ENCODE assay signal across 28 cellular contexts in the genomic region with DNA sequence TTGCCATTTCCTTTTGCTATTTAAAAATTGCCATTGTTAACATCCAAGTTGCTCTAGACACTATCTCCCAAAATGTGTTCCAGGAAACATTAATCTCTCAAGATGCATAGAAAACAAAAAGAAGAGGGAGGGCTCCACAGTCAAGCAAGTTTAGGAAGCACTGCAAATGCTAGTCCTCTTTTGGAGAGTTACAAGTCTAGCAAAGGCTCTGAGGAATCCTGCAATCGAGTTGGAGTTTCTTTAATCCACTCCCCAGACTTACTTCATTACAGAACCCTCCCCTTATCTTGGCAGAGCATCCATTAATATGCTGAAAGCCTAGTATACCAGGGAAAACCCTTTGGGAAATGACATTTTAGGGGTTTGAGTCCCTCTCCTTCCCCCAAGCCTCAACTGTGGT.
DNase-seq lines count a peak whose midpoint lies in the region; ATAC-seq, FAIRE-seq and TF ChIP-seq lines count a peak whose summit lies in the region.
"Had no signal": no experiment of that assay in that cellular context is flagged by ENCODE, and none has a peak within 500 bp of the region (broad histone marks: within the 10 kb centered on the region; RNA-seq: fewer than 3 reads in every experiment).

No MANE protein-coding gene starts in this region.

- H3K9me3 Mint-ChIP-seq in neural crest cell: no peaks in the 10 kb centered on the region
- H3K9me3 Mint-ChIP-seq: CD4-positive, alpha-beta memory T cell; CD8-positive, alpha-beta memory T cell had no signal

- H2BK5ac ChIP-seq in IMR-90 (ENCODE audit: low read depth, low read length, poor library complexity, severe bottlenecking): no peak overlapping the region

- no peaks in the 10 kb centered on the region for H3K27me3 Mint-ChIP-seq in neural crest cell (ENCODE audit: low read depth)
- H3K27me3 Mint-ChIP-seq: CD4-positive, alpha-beta memory T cell had no signal

- no peak for TF ChIP-seq POLR2A in IMR-90 (IDR thresholded peaks at IDR 0.05; ENCODE audit: low read depth, low read length)
- no peak for TF ChIP-seq POLR2A in K562 (conservative IDR thresholded peaks at IDR 0.05)

- TF ChIP-seq CTCF in IMR-90 (conservative IDR thresholded peaks at IDR 0.05; ENCODE audit: low read depth, low read length) (no peak), K562 (IDR thresholded peaks at IDR 0.05 in 2 of 3, conservative IDR thresholded peaks at IDR 0.05 in 1 of 3; ENCODE audit: insufficient read depth in 2 of 3, low read depth in 1 of 3, low read length in 3 of 3) (no peak), neural crest cell (conservative IDR thresholded peaks at IDR 0.05) (no peak), osteoblast (IDR thresholded peaks at IDR 0.05; ENCODE audit: extremely low read depth, low read depth, low read length) (no peak), heart right ventricle (IDR thresholded peaks at IDR 0.05) (no peak)

- H2AK9ac ChIP-seq in IMR-90 (replicated peaks; ENCODE audit: low read depth, low read length, poor library complexity): peak overlapping the region; percentile 42

- H4K5ac ChIP-seq in IMR-90 (ENCODE audit: low read depth, low read length): no peak overlapping the region

- no peaks in the 10 kb centered on the region for H3K36me3 Mint-ChIP-seq in neural crest cell (ENCODE audit: low read depth)
- H3K36me3 Mint-ChIP-seq: CD14-positive monocyte; CD4-positive, alpha-beta memory T cell; CD4-positive, CD25-positive, alpha-beta regulatory T cell; CD8-positive, alpha-beta memory T cell had no signal

- H3K27me3 ChIP-seq in IMR-90 (ENCODE audit: control insufficient read depth, insufficient read depth, low read length) (peaks cover 67% of the 10 kb centered on the region), K562 (ENCODE audit: control insufficient read depth in 2 of 2, insufficient read depth in 2 of 2, low read length in 2 of 2) (peaks cover 2 to 46% of the 10 kb centered on the region in 2 experiments; a peak in 4 of 5 replicates), osteoblast (ENCODE audit: insufficient read depth, low read length) (peaks cover 28% of the 10 kb centered on the region), heart right ventricle (peaks cover 0 to 31% (median 12%) of the 10 kb centered on the region in 7 donors)
- H3K27me3 ChIP-seq: BE2C, BLaER1 had no signal

- no peak overlapping the region for H3K9ac ChIP-seq in IMR-90 (ENCODE audit: low read depth, low read length)
- no peak overlapping the region for H3K9ac ChIP-seq in K562 (ENCODE audit: insufficient read depth in 1 of 2, low read depth in 2 of 2, low read length in 2 of 2)
- H3K9ac ChIP-seq: BLaER1 had no signal

- no peak overlapping the region for H3K18ac ChIP-seq in IMR-90 (ENCODE audit: low read depth, low read length)

- no peak for ATAC-seq in IMR-90 (ENCODE audit: low read depth)
- no peak for ATAC-seq in K562
- ATAC-seq in GM19395 (IDR thresholded peaks at IDR 0.05; ENCODE audit: unreplicated experiment): no peak
- ATAC-seq in GM21619 (IDR thresholded peaks at IDR 0.05; ENCODE audit: unreplicated experiment): no peak
- no peak for ATAC-seq in heart right ventricle
- ATAC-seq: A549, GM12878 had no signal

- CTCF ChIA-PET in IMR-90 (lab: Yijun Ruan, JAX) (no interaction called here), K562 (lab: Yijun Ruan, JAX; ENCODE audit: low intra/inter-chr PET ratio) (interaction anchor here (0.6 kb wide), 1 partner anchor 1881 kb away, joined by 3 read pairs; no protein-coding TSS in a partner anchor)

- no peak for FAIRE-seq in K562 (lab: Jason Lieb, UNC)
- FAIRE-seq: A549, GM12878, GM12892, GM18507 had no signal

- H2BK120ac ChIP-seq in IMR-90 (ENCODE audit: low read depth, low read length): no peak overlapping the region

- H3K4me1 ChIP-seq in IMR-90 (ENCODE audit: control insufficient read depth, insufficient read depth, low read length) (no peaks in the 10 kb centered on the region), K562 (replicated peaks in 1 of 2; ENCODE audit: control insufficient read depth in 2 of 2, insufficient read depth in 2 of 2, low read length in 2 of 2) (peaks cover 0 to 9% of the 10 kb centered on the region in 2 experiments; a peak in 4 of 5 replicates), osteoblast (ENCODE audit: insufficient read depth, low read length) (no peaks in the 10 kb centered on the region), heart right ventricle (no peaks in the 10 kb centered on the region)
- H3K4me1 ChIP-seq: A549, BE2C had no signal

- H4K91ac ChIP-seq in IMR-90 (ENCODE audit: insufficient read depth, low read depth, low read length): no peak overlapping the region

- dilution Hi-C loops in IMR-90 (cut with HindIII; ENCODE audit: low sequenced_read_pairs, unreplicated experiment): no loop called here

- no peak overlapping the region for H3K4me3 Mint-ChIP-seq in neural crest cell
- H3K4me3 Mint-ChIP-seq: CD14-positive monocyte; CD4-positive, alpha-beta memory T cell; CD4-positive, CD25-positive, alpha-beta regulatory T cell; CD8-positive, alpha-beta memory T cell had no signal

- no peak overlapping the region for H3K56ac ChIP-seq in IMR-90 (ENCODE audit: extremely low read depth, insufficient read depth, low read length)

- H3K9me3 ChIP-seq in IMR-90 (ENCODE audit: control insufficient read depth, insufficient read depth, low read length) (no peaks in the 10 kb centered on the region), K562 (replicated peaks; ENCODE audit: control insufficient read depth, insufficient read depth, low read depth, low read length) (no peaks in the 10 kb centered on the region), osteoblast (ENCODE audit: low read depth, low read length) (no peaks in the 10 kb centered on the region), heart right ventricle (peaks cover 0 to 3% (median 0%) of the 10 kb centered on the region in 11 donors)
- H3K9me3 ChIP-seq: A549, BE2C, BLaER1 had no signal

- TF ChIP-seq EP300 in K562 (IDR thresholded peaks at IDR 0.05; ENCODE audit: low read length): no peak

- H4K20me1 ChIP-seq in IMR-90 (ENCODE audit: insufficient read depth, low read length): no peaks in the 10 kb centered on the region; the same call in 1 of the 2 replicates
- H4K20me1 ChIP-seq in K562 (replicated peaks; ENCODE audit: control insufficient read depth, insufficient read depth, low read length): no peaks in the 10 kb centered on the region
- H4K20me1 ChIP-seq in osteoblast (ENCODE audit: insufficient read depth, low read length): no peaks in the 10 kb centered on the region
- H4K20me1 ChIP-seq: BLaER1 had no signal

- H3K4ac ChIP-seq in IMR-90 (ENCODE audit: low read depth, low read length): no peak overlapping the region

- no peak for TF ChIP-seq RAD21 in IMR-90 (IDR thresholded peaks at IDR 0.05; ENCODE audit: low read length)
- TF ChIP-seq RAD21 in K562 (CRISPR knock-in tag; conservative IDR thresholded peaks at IDR 0.05 in 1 of 2, IDR thresholded peaks at IDR 0.05 in 1 of 2): no peak

- no peak overlapping the region for H3K23ac ChIP-seq in IMR-90 (ENCODE audit: low read depth, low read length)

- no peak overlapping the region for H2BK20ac ChIP-seq in IMR-90 (ENCODE audit: low read depth, low read length)

- in situ Hi-C loops in IMR-90 (cut with MboI; ENCODE audit: low sequenced_read_pairs): no loop called here
- in situ Hi-C loops in K562 (cut with MboI): no loop called here

- BruUV-seq in IMR-90 (replicated peaks; lab: Mats Ljungman, UMichigan): no TSS peak
- BruUV-seq in K562 (replicated peaks; lab: Mats Ljungman, UMichigan): no TSS peak

- H3K27ac Mint-ChIP-seq in neural crest cell (ENCODE audit: unreplicated experiment): peak overlapping the region; percentile 43
- H3K27ac Mint-ChIP-seq: CD14-positive monocyte; CD4-positive, alpha-beta memory T cell; CD4-positive, CD25-positive, alpha-beta regulatory T cell; CD8-positive, alpha-beta memory T cell had no signal

- no peak overlapping the region for H3K4me2 ChIP-seq in IMR-90 (ENCODE audit: low read depth, low read length)
- H3K4me2 ChIP-seq in K562 (ENCODE audit: insufficient read depth, low read length): no peak overlapping the region
- no peak overlapping the region for H3K4me2 ChIP-seq in osteoblast (ENCODE audit: insufficient read depth, low read length)
- H3K4me2 ChIP-seq: A549, BLaER1 had no signal

- H3K27ac ChIP-seq in IMR-90 (ENCODE audit: insufficient read depth, low read length) (no peak overlapping the region), K562 (ENCODE audit: extremely low read depth, low read depth, low read length) (no peak overlapping the region), osteoblast (ENCODE audit: low read depth, low read length) (no peak overlapping the region), heart right ventricle (no peak overlapping the region)
- H3K27ac ChIP-seq: 22Rv1, A549, BLaER1 had no signal

- H3K14ac ChIP-seq in IMR-90 (replicated peaks; ENCODE audit: low read depth, low read length): no peak overlapping the region

- H2BK15ac ChIP-seq in IMR-90 (ENCODE audit: low read depth, low read length): no peak overlapping the region

- no peaks in the 10 kb centered on the region for H3K4me1 Mint-ChIP-seq in neural crest cell
- H3K4me1 Mint-ChIP-seq: CD4-positive, CD25-positive, alpha-beta regulatory T cell had no signal

- no peaks in the 10 kb centered on the region for H3K9me1 ChIP-seq in IMR-90 (ENCODE audit: insufficient read depth, low read length)
- H3K9me1 ChIP-seq in K562 (ENCODE audit: control insufficient read depth, insufficient read depth, low read length): no peaks in the 10 kb centered on the region

- no peaks in the 10 kb centered on the region for H3K36me3 ChIP-seq in IMR-90 (ENCODE audit: control insufficient read depth, insufficient read depth, low read length)
- no peaks in the 10 kb centered on the region for H3K36me3 ChIP-seq in K562 (ENCODE audit: control insufficient read depth, insufficient read depth, low read length)
- H3K36me3 ChIP-seq in osteoblast (ENCODE audit: insufficient read depth, low read length): no peaks in the 10 kb centered on the region
- no peaks in the 10 kb centered on the region for H3K36me3 ChIP-seq in heart right ventricle
- H3K36me3 ChIP-seq: BE2C, BLaER1 had no signal

- no peaks in the 10 kb centered on the region for H3K79me1 ChIP-seq in IMR-90 (ENCODE audit: low read depth in 1 of 2, low read length in 2 of 2)

- DNase-seq in IMR-90 (no peak), K562 (ENCODE audit: extremely low read depth in 1 of 4, low spot score in 3 of 4) (no peak), neural crest cell (ENCODE audit: low read depth, low spot score) (no peak), osteoblast (ENCODE audit: insufficient read length, low spot score, missing footprints) (peak; percentile 1), heart right ventricle (no peak)
- DNase-seq: ACHN; BE2C; C1 segment of cervical spinal cord; CD4-positive, alpha-beta memory T cell; CD4-positive, CD25-positive, alpha-beta regulatory T cell; COR-L47; DMS 273 treated with DMSO at 0.1 percent for 48 hours; DMS153; DMS53; DMS79; DND-41; EL; GDM1 had no signal

- H2AFZ ChIP-seq in IMR-90 (replicated peaks; ENCODE audit: low read length, poor library complexity) (no peak overlapping the region), K562 (ENCODE audit: low read depth, low read length) (no peak overlapping the region), osteoblast (ENCODE audit: low read length) (no peak overlapping the region)

- intact Hi-C loops in IMR-90 (cut with micrococcal nuclease): no loop called here
- intact Hi-C loops in K562 (cut with micrococcal nuclease): no loop called here
- intact Hi-C loops in heart right ventricle (cut with DNase I): no loop called here

- no peaks in the 10 kb centered on the region for H3K79me2 ChIP-seq in K562 (ENCODE audit: control insufficient read depth, insufficient read depth, low read length)
- no peaks in the 10 kb centered on the region for H3K79me2 ChIP-seq in osteoblast (ENCODE audit: insufficient read depth, low read length)

- H4K8ac ChIP-seq in IMR-90 (ENCODE audit: low read depth in 2 of 2, low read length in 2 of 2): no peak overlapping the region

- POLR2A ChIA-PET in IMR-90 (lab: Charles Lee; ENCODE audit: unreplicated experiment): no interaction called here
- POLR2A ChIA-PET in K562 (lab: Yijun Ruan, JAX): no interaction called here

- H3K4me3 ChIP-seq in IMR-90 (ENCODE audit: insufficient read depth, low read depth, low read length): no peak overlapping the region
- H3K4me3 ChIP-seq in K562: no peak overlapping the region
- no peak overlapping the region for H3K4me3 ChIP-seq in osteoblast (ENCODE audit: insufficient read depth, low read length)
- no peak overlapping the region for H3K4me3 ChIP-seq in heart right ventricle
- H3K4me3 ChIP-seq: A549, BLaER1, GM12878 had no signal

- no peak overlapping the region for H2AK5ac ChIP-seq in IMR-90 (ENCODE audit: low read depth, low read length)

- no CpG with 5 or more reads among the region's 1 CpG for WGBS in IMR-90 (ENCODE audit: extremely low coverage in 2 of 2, insufficient read length in 1 of 2), 2 experiments
- 0% methylated on average over 1 of the region's 1 CpG for WGBS in K562 (ENCODE audit: insufficient coverage, low coverage, missing lambda C conversion rate)
- 48 to 59% methylated on average over 1 of the region's 1 CpG for WGBS in heart right ventricle, 2 donors
